10 cellular contexts compared by ENCODE assay signal in the genomic region with DNA sequence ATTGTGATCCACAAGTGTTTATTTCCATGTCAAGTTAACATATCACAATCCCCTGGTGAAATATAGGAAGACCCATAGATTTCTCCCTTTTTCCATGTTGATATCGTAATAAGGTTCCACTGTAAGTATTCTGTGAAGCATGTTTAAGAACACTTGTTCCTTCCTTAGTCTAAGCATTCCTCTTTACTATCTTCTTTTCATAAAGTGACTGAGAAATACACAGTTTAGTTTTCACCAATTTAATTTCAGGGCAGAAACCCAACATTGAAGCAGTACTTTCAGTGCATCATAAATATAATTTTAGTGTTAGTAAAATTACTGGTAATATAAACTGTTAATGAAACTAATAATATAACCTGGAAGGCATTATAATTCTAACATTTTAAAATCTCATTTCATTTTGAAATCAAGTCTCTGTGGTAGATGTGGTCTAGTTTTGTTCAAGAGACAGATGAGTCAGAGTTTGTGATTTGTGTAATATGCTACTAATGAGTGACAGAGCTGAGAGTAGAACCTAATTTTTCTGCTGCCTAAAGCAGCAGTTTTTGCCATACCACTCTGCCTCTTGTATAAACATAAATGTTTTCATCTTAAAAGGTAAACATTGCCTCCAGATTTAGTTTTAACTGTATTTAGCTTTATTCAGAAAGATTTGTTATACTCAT.
DNase-seq lines count a peak whose midpoint lies in the region; ATAC-seq, FAIRE-seq and TF ChIP-seq lines count a peak whose summit lies in the region.
"Had no signal": no experiment of that assay in that cellular context is flagged by ENCODE, and none has a peak within 500 bp of the region (broad histone marks: within the 10 kb centered on the region; RNA-seq: fewer than 3 reads in every experiment).

No MANE protein-coding gene starts in this region.

- FAIRE-seq in GM12891 (lab: Jason Lieb, UNC): peak; percentile 54

- TF ChIP-seq CTCF in foreskin fibroblast (IDR thresholded peaks at IDR 0.05; ENCODE audit: low read depth, low read length): no peak

- H3K4me3 ChIP-seq in foreskin fibroblast (ENCODE audit: low read depth in 1 of 2, low read length in 2 of 2): no peak overlapping the region
- H3K4me3 ChIP-seq: stomach had no signal

- peak; percentile 70 for ATAC-seq in GM21528 (IDR thresholded peaks at IDR 0.05; ENCODE audit: low FRiP score, unreplicated experiment)
- ATAC-seq in HG03520 (IDR thresholded peaks at IDR 0.05; ENCODE audit: unreplicated experiment): peak; percentile 84

- DNase-seq in GM12891 (ENCODE audit: insufficient read length, low spot score) (no peak), foreskin fibroblast (peak; percentile 7 to 35), NCI-H226 (no peak), NCI-H524 treated with DMSO at 0.1 percent for 48 hours (lab: John Stamatoyannopoulos, UW) (no peak), GM19238 (ENCODE audit: insufficient read length, low spot score) (no peak), OCI-M2 (lab: John Stamatoyannopoulos, UW; ENCODE audit: unreplicated experiment) (no peak)
- DNase-seq: NCI-H774, stomach had no signal

- TF ChIP-seq POLR2A in GM12891 (IDR thresholded peaks at IDR 0.05; ENCODE audit: low read depth, low read length): no peak

TF ChIP-seq in GM12891, 5 proteins besides CTCF, POLR2A, EP300 and RAD21:
- no peak for TF ChIP-seq POLR2AphosphoS5 (IDR thresholded peaks at IDR 0.05; ENCODE audit: low read depth, low read length)
- TF ChIP-seq SPI1 (IDR thresholded peaks at IDR 0.05; ENCODE audit: low read depth, low read length): no peak
- TF ChIP-seq POU2F2 (IDR thresholded peaks at IDR 0.05; ENCODE audit: low read depth, low read length): no peak
- no peak for TF ChIP-seq PAX5 (IDR thresholded peaks at IDR 0.05; ENCODE audit: insufficient read depth, low read length, severe bottlenecking)
- TF ChIP-seq TAF1 (IDR thresholded peaks at IDR 0.05; ENCODE audit: low read depth, low read length): no peak

Comparison
In these comparisons a context has a peak if more than half of its experiments do, and no peak if none do; other contexts are left out.
1. DNase-seq: peak in foreskin fibroblast (2 of 2); none in GM12891 (single experiment), NCI-H226 (single experiment), NCI-H524 treated with DMSO at 0.1 percent for 48 hours (single experiment), GM19238 (single experiment) and OCI-M2 (single experiment).